ENCODE assay signal across 1 cellular context in genomic region chr2:199439542-199439941, GRCh38.
TF ChIP-seq lines count a peak whose summit lies in the region.

No MANE protein-coding gene starts in this region.

TF ChIP-seq in GM23338, 12 proteins besides CTCF, POLR2A, EP300 and RAD21:
- TF ChIP-seq, protein P1, sequence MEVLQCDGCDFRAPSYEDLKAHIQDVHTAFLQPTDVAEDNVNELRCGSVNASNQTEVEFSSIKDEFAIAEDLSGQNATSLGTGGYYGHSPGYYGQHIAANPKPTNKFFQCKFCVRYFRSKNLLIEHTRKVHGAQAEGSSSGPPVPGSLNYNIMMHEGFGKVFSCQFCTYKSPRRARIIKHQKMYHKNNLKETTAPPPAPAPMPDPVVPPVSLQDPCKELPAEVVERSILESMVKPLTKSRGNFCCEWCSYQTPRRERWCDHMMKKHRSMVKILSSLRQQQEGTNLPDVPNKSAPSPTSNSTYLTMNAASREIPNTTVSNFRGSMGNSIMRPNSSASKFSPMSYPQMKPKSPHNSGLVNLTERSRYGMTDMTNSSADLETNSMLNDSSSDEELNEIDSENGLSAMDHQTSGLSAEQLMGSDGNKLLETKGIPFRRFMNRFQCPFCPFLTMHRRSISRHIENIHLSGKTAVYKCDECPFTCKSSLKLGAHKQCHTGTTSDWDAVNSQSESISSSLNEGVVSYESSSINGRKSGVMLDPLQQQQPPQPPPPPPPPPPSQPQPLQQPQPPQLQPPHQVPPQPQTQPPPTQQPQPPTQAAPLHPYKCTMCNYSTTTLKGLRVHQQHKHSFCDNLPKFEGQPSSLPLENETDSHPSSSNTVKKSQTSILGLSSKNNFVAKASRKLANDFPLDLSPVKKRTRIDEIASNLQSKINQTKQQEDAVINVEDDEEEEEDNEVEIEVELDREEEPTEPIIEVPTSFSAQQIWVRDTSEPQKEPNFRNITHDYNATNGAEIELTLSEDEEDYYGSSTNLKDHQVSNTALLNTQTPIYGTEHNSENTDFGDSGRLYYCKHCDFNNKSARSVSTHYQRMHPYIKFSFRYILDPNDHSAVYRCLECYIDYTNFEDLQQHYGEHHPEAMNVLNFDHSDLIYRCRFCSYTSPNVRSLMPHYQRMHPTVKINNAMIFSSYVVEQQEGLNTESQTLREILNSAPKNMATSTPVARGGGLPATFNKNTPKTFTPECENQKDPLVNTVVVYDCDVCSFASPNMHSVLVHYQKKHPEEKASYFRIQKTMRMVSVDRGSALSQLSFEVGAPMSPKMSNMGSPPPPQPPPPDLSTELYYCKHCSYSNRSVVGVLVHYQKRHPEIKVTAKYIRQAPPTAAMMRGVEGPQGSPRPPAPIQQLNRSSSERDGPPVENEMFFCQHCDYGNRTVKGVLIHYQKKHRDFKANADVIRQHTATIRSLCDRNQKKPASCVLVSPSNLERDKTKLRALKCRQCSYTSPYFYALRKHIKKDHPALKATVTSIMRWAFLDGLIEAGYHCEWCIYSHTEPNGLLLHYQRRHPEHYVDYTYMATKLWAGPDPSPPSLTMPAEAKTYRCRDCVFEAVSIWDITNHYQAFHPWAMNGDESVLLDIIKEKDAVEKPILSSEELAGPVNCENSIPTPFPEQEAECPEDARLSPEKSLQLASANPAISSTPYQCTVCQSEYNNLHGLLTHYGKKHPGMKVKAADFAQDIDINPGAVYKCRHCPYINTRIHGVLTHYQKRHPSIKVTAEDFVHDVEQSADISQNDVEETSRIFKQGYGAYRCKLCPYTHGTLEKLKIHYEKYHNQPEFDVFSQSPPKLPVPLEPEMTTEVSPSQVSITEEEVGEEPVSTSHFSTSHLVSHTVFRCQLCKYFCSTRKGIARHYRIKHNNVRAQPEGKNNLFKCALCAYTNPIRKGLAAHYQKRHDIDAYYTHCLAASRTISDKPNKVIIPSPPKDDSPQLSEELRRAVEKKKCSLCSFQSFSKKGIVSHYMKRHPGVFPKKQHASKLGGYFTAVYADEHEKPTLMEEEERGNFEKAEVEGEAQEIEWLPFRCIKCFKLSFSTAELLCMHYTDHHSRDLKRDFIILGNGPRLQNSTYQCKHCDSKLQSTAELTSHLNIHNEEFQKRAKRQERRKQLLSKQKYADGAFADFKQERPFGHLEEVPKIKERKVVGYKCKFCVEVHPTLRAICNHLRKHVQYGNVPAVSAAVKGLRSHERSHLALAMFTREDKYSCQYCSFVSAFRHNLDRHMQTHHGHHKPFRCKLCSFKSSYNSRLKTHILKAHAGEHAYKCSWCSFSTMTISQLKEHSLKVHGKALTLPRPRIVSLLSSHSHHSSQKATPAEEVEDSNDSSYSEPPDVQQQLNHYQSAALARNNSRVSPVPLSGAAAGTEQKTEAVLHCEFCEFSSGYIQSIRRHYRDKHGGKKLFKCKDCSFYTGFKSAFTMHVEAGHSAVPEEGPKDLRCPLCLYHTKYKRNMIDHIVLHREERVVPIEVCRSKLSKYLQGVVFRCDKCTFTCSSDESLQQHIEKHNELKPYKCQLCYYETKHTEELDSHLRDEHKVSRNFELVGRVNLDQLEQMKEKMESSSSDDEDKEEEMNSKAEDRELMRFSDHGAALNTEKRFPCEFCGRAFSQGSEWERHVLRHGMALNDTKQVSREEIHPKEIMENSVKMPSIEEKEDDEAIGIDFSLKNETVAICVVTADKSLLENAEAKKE (CRISPR knock-in tag; IDR thresholded peaks at IDR 0.05) = no peak
- no peak for TF ChIP-seq JUNB (IDR thresholded peaks at IDR 0.05; ENCODE audit: unreplicated experiment)
- no peak for TF ChIP-seq ZNF114 (CRISPR knock-in tag; IDR thresholded peaks at IDR 0.05)
- TF ChIP-seq, protein P2, sequence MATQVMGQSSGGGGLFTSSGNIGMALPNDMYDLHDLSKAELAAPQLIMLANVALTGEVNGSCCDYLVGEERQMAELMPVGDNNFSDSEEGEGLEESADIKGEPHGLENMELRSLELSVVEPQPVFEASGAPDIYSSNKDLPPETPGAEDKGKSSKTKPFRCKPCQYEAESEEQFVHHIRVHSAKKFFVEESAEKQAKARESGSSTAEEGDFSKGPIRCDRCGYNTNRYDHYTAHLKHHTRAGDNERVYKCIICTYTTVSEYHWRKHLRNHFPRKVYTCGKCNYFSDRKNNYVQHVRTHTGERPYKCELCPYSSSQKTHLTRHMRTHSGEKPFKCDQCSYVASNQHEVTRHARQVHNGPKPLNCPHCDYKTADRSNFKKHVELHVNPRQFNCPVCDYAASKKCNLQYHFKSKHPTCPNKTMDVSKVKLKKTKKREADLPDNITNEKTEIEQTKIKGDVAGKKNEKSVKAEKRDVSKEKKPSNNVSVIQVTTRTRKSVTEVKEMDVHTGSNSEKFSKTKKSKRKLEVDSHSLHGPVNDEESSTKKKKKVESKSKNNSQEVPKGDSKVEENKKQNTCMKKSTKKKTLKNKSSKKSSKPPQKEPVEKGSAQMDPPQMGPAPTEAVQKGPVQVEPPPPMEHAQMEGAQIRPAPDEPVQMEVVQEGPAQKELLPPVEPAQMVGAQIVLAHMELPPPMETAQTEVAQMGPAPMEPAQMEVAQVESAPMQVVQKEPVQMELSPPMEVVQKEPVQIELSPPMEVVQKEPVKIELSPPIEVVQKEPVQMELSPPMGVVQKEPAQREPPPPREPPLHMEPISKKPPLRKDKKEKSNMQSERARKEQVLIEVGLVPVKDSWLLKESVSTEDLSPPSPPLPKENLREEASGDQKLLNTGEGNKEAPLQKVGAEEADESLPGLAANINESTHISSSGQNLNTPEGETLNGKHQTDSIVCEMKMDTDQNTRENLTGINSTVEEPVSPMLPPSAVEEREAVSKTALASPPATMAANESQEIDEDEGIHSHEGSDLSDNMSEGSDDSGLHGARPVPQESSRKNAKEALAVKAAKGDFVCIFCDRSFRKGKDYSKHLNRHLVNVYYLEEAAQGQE (IDR thresholded peaks at IDR 0.05; ENCODE audit: unreplicated experiment) = no peak
- no peak for TF ChIP-seq NANOG (IDR thresholded peaks at IDR 0.05; ENCODE audit: borderline replicate concordance)
- TF ChIP-seq EZH2phosphoT487 (IDR thresholded peaks at IDR 0.05; ENCODE audit: unreplicated experiment) = no peak
- TF ChIP-seq EZH2 (IDR thresholded peaks at IDR 0.05; ENCODE audit: low read depth, unreplicated experiment) = no peak
- no peak for TF ChIP-seq STAT1 (IDR thresholded peaks at IDR 0.05; ENCODE audit: unreplicated experiment)
- TF ChIP-seq POLR2AphosphoS5 (IDR thresholded peaks at IDR 0.05; ENCODE audit: low read depth) = no peak
- no peak for TF ChIP-seq ETS1 (IDR thresholded peaks at IDR 0.05)
- no peak for TF ChIP-seq ZNF331 (CRISPR knock-in tag; IDR thresholded peaks at IDR 0.05; ENCODE audit: low read depth)
- no peak for TF ChIP-seq CREB1 (CRISPR knock-in tag; IDR thresholded peaks at IDR 0.05; ENCODE audit: low read depth)
